ENCODE assay signal across 9 cellular contexts in the genomic region with DNA sequence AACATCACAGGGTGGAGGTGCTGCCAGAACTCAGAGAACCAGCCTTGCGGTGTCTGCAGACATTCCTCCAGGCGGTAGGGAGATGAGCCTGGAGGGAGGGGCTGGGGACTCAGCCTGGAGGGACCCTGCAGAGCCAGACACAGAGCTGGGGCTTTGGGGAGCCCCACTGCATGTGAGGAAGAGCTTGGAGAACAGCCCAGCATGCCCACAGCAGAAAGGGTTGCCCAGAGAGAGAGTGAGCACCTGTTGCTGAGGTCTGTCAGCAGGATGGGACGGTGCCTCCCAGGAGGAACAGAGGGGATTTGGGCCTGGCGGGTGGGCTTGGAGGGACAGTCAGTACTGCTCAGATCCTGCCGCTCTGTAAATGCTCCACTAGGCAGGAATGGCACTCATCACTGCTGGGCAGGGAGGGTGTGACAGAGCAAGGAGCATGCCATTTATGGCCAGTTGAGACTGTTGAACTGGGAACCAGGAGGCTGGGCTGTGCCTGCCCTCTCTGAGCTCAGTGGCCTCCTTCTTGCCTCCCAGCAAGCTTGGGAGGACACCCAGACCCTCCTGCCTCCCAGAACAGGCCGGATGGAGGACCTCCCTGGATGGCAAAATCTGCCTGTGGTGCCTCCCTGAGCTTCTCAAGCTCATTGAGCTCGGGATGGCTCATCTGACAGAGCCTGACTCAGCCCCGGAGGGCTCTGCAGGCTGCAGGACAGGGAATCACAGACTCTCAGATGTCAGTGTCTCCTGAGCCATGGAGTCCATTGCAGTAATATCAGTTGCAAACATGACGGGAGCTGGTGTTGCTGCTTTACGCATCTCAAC. TPM values are rescaled to one million over a fixed set of nuclear protein-coding genes. Genes with fewer than 3 reads are reported as not detected.
A peak's percentile ranks its signal among the peaks of the same experiment; 100 is the strongest.
DNase-seq lines count a peak whose midpoint lies in the region; ATAC-seq and TF ChIP-seq lines count a peak whose summit lies in the region.
"Had no signal": no experiment of that assay in that cellular context is flagged by ENCODE, and none has a peak within 500 bp of the region (broad histone marks: within the 10 kb centered on the region; RNA-seq: fewer than 3 reads in every experiment).

No MANE protein-coding gene starts in this region.

- peaks cover 0 to 3% (median 0%) of the 10 kb centered on the region in 5 donors for H3K27me3 ChIP-seq in subcutaneous abdominal adipose tissue (ENCODE audit: control insufficient read depth in 5 of 5, insufficient read depth in 4 of 5, low read length in 5 of 5)

- H3K4me3 ChIP-seq in astrocyte of the spinal cord (ENCODE audit: low read depth, low read length) (no peak overlapping the region), subcutaneous abdominal adipose tissue (ENCODE audit: low read depth in 1 of 5, low read length in 5 of 5) (peak overlapping the region in 4 of 5 donors; percentile 15 to 75 (median 68))

- DNase-seq in HFFc6 (peak; percentile 76), astrocyte of the spinal cord (ENCODE audit: low read depth, low spot score) (peak; percentile 76), left kidney (ENCODE audit: low read depth, low spot score) (peak; percentile 54), DMS114 treated with DMSO at 0.1 percent for 48 hours (lab: John Stamatoyannopoulos, UW; ENCODE audit: unreplicated experiment) (no peak), NCI-H345 treated with DMSO at 0.1 percent for 48 hours (lab: John Stamatoyannopoulos, UW; ENCODE audit: unreplicated experiment) (no peak)
- DNase-seq in stimulated activated naive CD4-positive, alpha-beta T cell (lab: John Stamatoyannopoulos, UW): no peak

- peaks cover 67% of the 10 kb centered on the region for H3K4me1 Mint-ChIP-seq in HFFc6 (ENCODE audit: low read depth)

- no peaks in the 10 kb centered on the region; the same call in 1 of the 2 replicates for H3K27me3 Mint-ChIP-seq in HFFc6 (ENCODE audit: insufficient read depth)

- in situ Hi-C loops in astrocyte of the spinal cord (cut with HindIII; ENCODE audit: low sequenced_read_pairs): no loop called here

- H3K27ac Mint-ChIP-seq in HFFc6: peak overlapping the region; percentile 96

- no peaks in the 10 kb centered on the region for H3K36me3 Mint-ChIP-seq in HFFc6 (ENCODE audit: low read depth)

- no peak for TF ChIP-seq POLR2A in GM18505 (IDR thresholded peaks at IDR 0.05; ENCODE audit: borderline replicate concordance, extremely low read depth, insufficient read depth, insufficient read length)

- no peak for ATAC-seq in GM18505 (IDR thresholded peaks at IDR 0.05; ENCODE audit: unreplicated experiment)

- H3K4me1 ChIP-seq in subcutaneous abdominal adipose tissue (ENCODE audit: control insufficient read depth in 5 of 5, insufficient read depth in 5 of 5, low read length in 5 of 5): peaks cover 41 to 70% (median 66%) of the 10 kb centered on the region in 5 donors

- peak overlapping the region; percentile 99 for H3K27ac ChIP-seq in subcutaneous abdominal adipose tissue (ENCODE audit: low read depth, low read length)

- H3K36me3 ChIP-seq in subcutaneous abdominal adipose tissue (ENCODE audit: control insufficient read depth in 5 of 5, insufficient read depth in 5 of 5, low read length in 5 of 5): no peaks in the 10 kb centered on the region

- no peaks in the 10 kb centered on the region for H3K9me3 Mint-ChIP-seq in HFFc6

- no peaks in the 10 kb centered on the region for H3K9me3 ChIP-seq in subcutaneous abdominal adipose tissue (ENCODE audit: control insufficient read depth in 5 of 5, low read length in 5 of 5)

- TF ChIP-seq CTCF in HFFc6 (IDR thresholded peaks at IDR 0.05) (no peak), astrocyte of the spinal cord (IDR thresholded peaks at IDR 0.05; ENCODE audit: low read depth, low read length) (no peak)

- H3K9ac ChIP-seq in subcutaneous abdominal adipose tissue (ENCODE audit: low read length in 5 of 5): peak overlapping the region in 1 of 5 donors; percentile 74

- peak overlapping the region; percentile 44 for H3K4me3 Mint-ChIP-seq in HFFc6

RNA-seq across cellular contexts. Expression of a gene that starts 0.8 kb away (rescaled TPM):
- 1 to 10 TPM; 2.5 to 4.1 (median 3.3) TPM for total RNA-seq in HFFc6 (2021; fragmentation: NEBNext Ultra II Directional; extraction: Animal tissue kit (Norgen Biotek cat#: 25700))
- total RNA-seq: epithelial cell of proximal tubule had no signal

RNA-seq across cellular contexts. Expression of a gene that starts 4.1 kb away (rescaled TPM):
- total RNA-seq in HFFc6 (2021; fragmentation: NEBNext Ultra II Directional; extraction: Animal tissue kit (Norgen Biotek cat#: 25700)): under 1 TPM in 5 of 6 experiments, not detected in 1; 0.19 to 0.34 (median 0.23) TPM

RNA-seq across cellular contexts. Expression of a gene that starts 35.0 kb away (rescaled TPM):
- not detected for total RNA-seq in HFFc6 (2021; fragmentation: NEBNext Ultra II Directional; extraction: Animal tissue kit (Norgen Biotek cat#: 25700))
- total RNA-seq: epithelial cell of proximal tubule had no signal

RNA-seq across cellular contexts. Expression of a gene that starts 52.8 kb away (rescaled TPM):
- not detected for total RNA-seq in HFFc6 (2021; fragmentation: NEBNext Ultra II Directional; extraction: Animal tissue kit (Norgen Biotek cat#: 25700))
- total RNA-seq: epithelial cell of proximal tubule had no signal

Comparison
In these comparisons a context has a peak if more than half of its experiments do, and no peak if none do; other contexts are left out.
1. DNase-seq: peak in HFFc6 (single experiment), astrocyte of the spinal cord (single experiment) and left kidney (single experiment); none in stimulated activated naive CD4-positive, alpha-beta T cell (0 of 6), DMS114 treated with DMSO at 0.1 percent for 48 hours (single experiment) and NCI-H345 treated with DMSO at 0.1 percent for 48 hours (single experiment).